ENCODE assay signal across 9 cellular contexts in genomic region chr1:186183970-186184628, GRCh38.
DNase-seq lines count a peak whose midpoint lies in the region; ATAC-seq and TF ChIP-seq lines count a peak whose summit lies in the region.
"Had no signal": no experiment of that assay in that cellular context is flagged by ENCODE, and none has a peak within 500 bp of the region (broad histone marks: within the 10 kb centered on the region; RNA-seq: fewer than 3 reads in every experiment).

No MANE protein-coding gene starts in this region.

- no peaks in the 10 kb centered on the region for H3K36me3 ChIP-seq in HEK293 (ENCODE audit: control insufficient read depth in 2 of 2, insufficient read depth in 1 of 2, low read length in 2 of 2)
- no peaks in the 10 kb centered on the region for H3K36me3 ChIP-seq in Loucy (ENCODE audit: insufficient read depth, low read length)
- peaks cover 5% of the 10 kb centered on the region for H3K36me3 ChIP-seq in lower lobe of right lung

- no peaks in the 10 kb centered on the region for H3K27me3 Mint-ChIP-seq in Calu3 (ENCODE audit: unreplicated experiment)

- H3K27ac ChIP-seq in HEK293 (ENCODE audit: extremely low read depth, low read depth, low read length) (no peak overlapping the region), lower lobe of right lung (peak overlapping the region; percentile 26)

- no peaks in the 10 kb centered on the region for H3K79me2 ChIP-seq in Loucy (ENCODE audit: insufficient read depth, low read length)

- ATAC-seq in GM18517 (IDR thresholded peaks at IDR 0.05; ENCODE audit: unreplicated experiment) (peak; percentile 75), lower lobe of right lung (peak in 1 of 2 donors; percentile 84), Right ventricle myocardium inferior (no peak)

- no peak overlapping the region for H2AFZ ChIP-seq in Loucy (ENCODE audit: low read length)

- TF ChIP-seq CTCF in HEK293 (tag by site-specific recombination; IDR thresholded peaks at IDR 0.05), result no peak
- no peak for TF ChIP-seq CTCF in Loucy (conservative IDR thresholded peaks at IDR 0.05; ENCODE audit: low read length)
- no peak for TF ChIP-seq CTCF in lower lobe of right lung (IDR thresholded peaks at IDR 0.05)
- no peak for TF ChIP-seq CTCF in Calu3 (IDR thresholded peaks at IDR 0.05; ENCODE audit: unreplicated experiment)

- H3K9ac ChIP-seq in Loucy (ENCODE audit: low read depth, low read length, poor library complexity, severe bottlenecking), result no peak overlapping the region

- H3K4me3 Mint-ChIP-seq in Calu3 (ENCODE audit: low read depth, unreplicated experiment), result no peak overlapping the region

- H3K9me2 ChIP-seq in Loucy (replicated peaks; ENCODE audit: low read depth, low read length), result no peaks in the 10 kb centered on the region

- no peaks in the 10 kb centered on the region for H3K36me3 Mint-ChIP-seq in Calu3 (ENCODE audit: insufficient read depth, unreplicated experiment)

- no peaks in the 10 kb centered on the region for H3K27me3 ChIP-seq in Loucy (ENCODE audit: insufficient read depth, low read length, poor library complexity, severe bottlenecking)
- H3K27me3 ChIP-seq in lower lobe of right lung (ENCODE audit: low read depth), result no peaks in the 10 kb centered on the region

- no TSS peak for BruUV-seq in Calu3 (replicated peaks; lab: Mats Ljungman, UMichigan)

- H3K4me3 ChIP-seq in HEK293 (ENCODE audit: low read depth, low read length), result no peak overlapping the region
- H3K4me3 ChIP-seq in Loucy (ENCODE audit: low read length, poor library complexity, severe bottlenecking), result no peak overlapping the region
- peak overlapping the region; percentile 9 for H3K4me3 ChIP-seq in lower lobe of right lung

- peak overlapping the region; percentile 8 for H3K4me2 ChIP-seq in Loucy (ENCODE audit: low read depth, low read length, poor library complexity, severe bottlenecking)

- intact Hi-C loops in lower lobe of right lung (cut with DNase I), result no loop called here
- intact Hi-C loops in Right ventricle myocardium inferior (cut with DNase I), result no loop called here
- intact Hi-C loops in Calu3 (cut with micrococcal nuclease; ENCODE audit: unreplicated experiment), result no loop called here

- POLR2A ChIA-PET in HEK293 (lab: Yijun Ruan, JAX), result no interaction called here

- H3K4me1 ChIP-seq in HEK293 (ENCODE audit: control insufficient read depth, insufficient read depth, low read length) (peaks cover 3% of the 10 kb centered on the region; the same call in 1 of the 2 replicates), Loucy (ENCODE audit: insufficient read depth, low read length, poor library complexity, severe bottlenecking) (no peaks in the 10 kb centered on the region), lower lobe of right lung (peaks cover 8% of the 10 kb centered on the region)

- H4K20me1 ChIP-seq in Loucy (ENCODE audit: insufficient read depth, low read length, poor library complexity, severe bottlenecking), result no peaks in the 10 kb centered on the region

- peaks cover 19% of the 10 kb centered on the region for H3K4me1 Mint-ChIP-seq in Calu3 (ENCODE audit: low read depth, unreplicated experiment)

- H3F3A ChIP-seq in Loucy (ENCODE audit: low read depth), result no peaks in the 10 kb centered on the region

- DNase-seq in lower lobe of right lung (no peak), Right ventricle myocardium inferior (ENCODE audit: missing footprints) (no peak), KG1 (lab: John Stamatoyannopoulos, UW) (no peak), Calu3 (no peak), HT-29 (ENCODE audit: low spot score) (no peak)
- DNase-seq: nucleus accumbens had no signal

- no peaks in the 10 kb centered on the region for H3K9me3 Mint-ChIP-seq in Calu3 (ENCODE audit: low read depth, unreplicated experiment)

- H3K9me3 ChIP-seq in HEK293 (ENCODE audit: control insufficient read depth, insufficient read depth, low read depth, low read length), result no peaks in the 10 kb centered on the region
- no peaks in the 10 kb centered on the region for H3K9me3 ChIP-seq in Loucy (ENCODE audit: insufficient read depth, low read depth, low read length)
- no peaks in the 10 kb centered on the region for H3K9me3 ChIP-seq in lower lobe of right lung

- CTCF ChIA-PET in HEK293 (lab: Yijun Ruan, JAX), result no interaction called here
- CTCF ChIA-PET in Calu3 (lab: Charles Lee), result no interaction called here

- no peak overlapping the region for H3K27ac Mint-ChIP-seq in Calu3 (ENCODE audit: unreplicated experiment)

TF ChIP-seq in HEK293, 187 proteins besides CTCF, POLR2A, EP300 and RAD21:
- TF ChIP-seq ZNF677 (tag by site-specific recombination; IDR thresholded peaks at IDR 0.05) (no peak), SCRT2 (tag by site-specific recombination; IDR thresholded peaks at IDR 0.05) (0 out of 2 replicates have a peak, but pooled peaks have one; percentile 15), PATZ1 (tag by site-specific recombination; IDR thresholded peaks at IDR 0.05) (no peak), ZNF560 (tag by site-specific recombination; IDR thresholded peaks at IDR 0.05; ENCODE audit: borderline replicate concordance) (no peak), MEIS1 (CRISPR knock-in tag; IDR thresholded peaks at IDR 0.05; ENCODE audit: borderline replicate concordance) (no peak), HOXC10 (CRISPR knock-in tag; IDR thresholded peaks at IDR 0.05) (no peak), PRDM1 (tag by site-specific recombination; IDR thresholded peaks at IDR 0.05) (peak; percentile 57), ZNF610 (tag by site-specific recombination; IDR thresholded peaks at IDR 0.05; ENCODE audit: borderline replicate concordance) (no peak), SETDB1 (IDR thresholded peaks at IDR 0.05; ENCODE audit: insufficient read length, low read length) (no peak), ZBTB21 (tag by site-specific recombination; IDR thresholded peaks at IDR 0.05) (no peak), GLIS1 (tag by site-specific recombination; IDR thresholded peaks at IDR 0.05) (no peak), ZNF404 (tag by site-specific recombination; IDR thresholded peaks at IDR 0.05) (no peak)
- TF ChIP-seq, protein P1, sequence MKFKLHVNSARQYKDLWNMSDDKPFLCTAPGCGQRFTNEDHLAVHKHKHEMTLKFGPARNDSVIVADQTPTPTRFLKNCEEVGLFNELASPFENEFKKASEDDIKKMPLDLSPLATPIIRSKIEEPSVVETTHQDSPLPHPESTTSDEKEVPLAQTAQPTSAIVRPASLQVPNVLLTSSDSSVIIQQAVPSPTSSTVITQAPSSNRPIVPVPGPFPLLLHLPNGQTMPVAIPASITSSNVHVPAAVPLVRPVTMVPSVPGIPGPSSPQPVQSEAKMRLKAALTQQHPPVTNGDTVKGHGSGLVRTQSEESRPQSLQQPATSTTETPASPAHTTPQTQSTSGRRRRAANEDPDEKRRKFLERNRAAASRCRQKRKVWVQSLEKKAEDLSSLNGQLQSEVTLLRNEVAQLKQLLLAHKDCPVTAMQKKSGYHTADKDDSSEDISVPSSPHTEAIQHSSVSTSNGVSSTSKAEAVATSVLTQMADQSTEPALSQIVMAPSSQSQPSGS (tag by site-specific recombination; IDR thresholded peaks at IDR 0.05; ENCODE audit: low read depth), result no peak
